ENCODE assay signal across 1 cellular context in the genomic region with DNA sequence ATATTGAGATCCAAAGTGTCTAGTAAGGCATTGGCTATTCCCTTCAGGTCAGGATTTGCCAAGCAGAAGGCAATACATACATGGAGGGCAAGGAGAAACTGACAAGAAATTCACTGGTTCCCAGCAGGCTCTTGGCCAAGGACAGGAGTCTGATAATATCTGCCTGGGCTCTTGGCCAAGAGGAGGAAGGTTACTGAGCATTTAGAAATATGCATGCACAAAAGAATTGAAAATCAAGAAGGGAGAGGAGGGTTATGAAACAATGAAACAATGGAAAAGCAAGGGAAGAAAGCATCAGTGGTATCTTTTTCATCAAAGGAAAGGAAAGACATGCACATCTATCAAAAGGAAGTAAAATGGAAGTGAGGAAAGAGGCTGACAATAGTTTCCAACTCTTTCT.
TF ChIP-seq lines count a peak whose summit lies in the region.

No MANE protein-coding gene starts in this region.

TF ChIP-seq in K562, 482 proteins besides CTCF, POLR2A, EP300 and RAD21 (continued from another document):
- TF ChIP-seq, protein P1, sequence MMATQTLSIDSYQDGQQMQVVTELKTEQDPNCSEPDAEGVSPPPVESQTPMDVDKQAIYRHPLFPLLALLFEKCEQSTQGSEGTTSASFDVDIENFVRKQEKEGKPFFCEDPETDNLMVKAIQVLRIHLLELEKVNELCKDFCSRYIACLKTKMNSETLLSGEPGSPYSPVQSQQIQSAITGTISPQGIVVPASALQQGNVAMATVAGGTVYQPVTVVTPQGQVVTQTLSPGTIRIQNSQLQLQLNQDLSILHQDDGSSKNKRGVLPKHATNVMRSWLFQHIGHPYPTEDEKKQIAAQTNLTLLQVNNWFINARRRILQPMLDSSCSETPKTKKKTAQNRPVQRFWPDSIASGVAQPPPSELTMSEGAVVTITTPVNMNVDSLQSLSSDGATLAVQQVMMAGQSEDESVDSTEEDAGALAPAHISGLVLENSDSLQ (IDR thresholded peaks at IDR 0.05) = 0 out of 2 replicates have a peak, but pooled peaks have one; percentile 8
- TF ChIP-seq, protein P2, sequence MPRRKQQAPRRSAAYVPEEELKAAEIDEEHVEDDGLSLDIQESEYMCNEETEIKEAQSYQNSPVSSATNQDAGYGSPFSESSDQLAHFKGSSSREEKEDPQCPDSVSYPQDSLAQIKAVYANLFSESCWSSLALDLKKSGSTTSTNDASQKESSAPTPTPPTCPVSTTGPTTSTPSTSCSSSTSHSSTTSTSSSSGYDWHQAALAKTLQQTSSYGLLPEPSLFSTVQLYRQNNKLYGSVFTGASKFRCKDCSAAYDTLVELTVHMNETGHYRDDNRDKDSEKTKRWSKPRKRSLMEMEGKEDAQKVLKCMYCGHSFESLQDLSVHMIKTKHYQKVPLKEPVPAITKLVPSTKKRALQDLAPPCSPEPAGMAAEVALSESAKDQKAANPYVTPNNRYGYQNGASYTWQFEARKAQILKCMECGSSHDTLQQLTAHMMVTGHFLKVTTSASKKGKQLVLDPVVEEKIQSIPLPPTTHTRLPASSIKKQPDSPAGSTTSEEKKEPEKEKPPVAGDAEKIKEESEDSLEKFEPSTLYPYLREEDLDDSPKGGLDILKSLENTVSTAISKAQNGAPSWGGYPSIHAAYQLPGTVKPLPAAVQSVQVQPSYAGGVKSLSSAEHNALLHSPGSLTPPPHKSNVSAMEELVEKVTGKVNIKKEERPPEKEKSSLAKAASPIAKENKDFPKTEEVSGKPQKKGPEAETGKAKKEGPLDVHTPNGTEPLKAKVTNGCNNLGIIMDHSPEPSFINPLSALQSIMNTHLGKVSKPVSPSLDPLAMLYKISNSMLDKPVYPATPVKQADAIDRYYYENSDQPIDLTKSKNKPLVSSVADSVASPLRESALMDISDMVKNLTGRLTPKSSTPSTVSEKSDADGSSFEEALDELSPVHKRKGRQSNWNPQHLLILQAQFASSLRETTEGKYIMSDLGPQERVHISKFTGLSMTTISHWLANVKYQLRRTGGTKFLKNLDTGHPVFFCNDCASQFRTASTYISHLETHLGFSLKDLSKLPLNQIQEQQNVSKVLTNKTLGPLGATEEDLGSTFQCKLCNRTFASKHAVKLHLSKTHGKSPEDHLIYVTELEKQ (CRISPR knock-in tag; IDR thresholded peaks at IDR 0.05) = no peak
- TF ChIP-seq, protein P3, sequence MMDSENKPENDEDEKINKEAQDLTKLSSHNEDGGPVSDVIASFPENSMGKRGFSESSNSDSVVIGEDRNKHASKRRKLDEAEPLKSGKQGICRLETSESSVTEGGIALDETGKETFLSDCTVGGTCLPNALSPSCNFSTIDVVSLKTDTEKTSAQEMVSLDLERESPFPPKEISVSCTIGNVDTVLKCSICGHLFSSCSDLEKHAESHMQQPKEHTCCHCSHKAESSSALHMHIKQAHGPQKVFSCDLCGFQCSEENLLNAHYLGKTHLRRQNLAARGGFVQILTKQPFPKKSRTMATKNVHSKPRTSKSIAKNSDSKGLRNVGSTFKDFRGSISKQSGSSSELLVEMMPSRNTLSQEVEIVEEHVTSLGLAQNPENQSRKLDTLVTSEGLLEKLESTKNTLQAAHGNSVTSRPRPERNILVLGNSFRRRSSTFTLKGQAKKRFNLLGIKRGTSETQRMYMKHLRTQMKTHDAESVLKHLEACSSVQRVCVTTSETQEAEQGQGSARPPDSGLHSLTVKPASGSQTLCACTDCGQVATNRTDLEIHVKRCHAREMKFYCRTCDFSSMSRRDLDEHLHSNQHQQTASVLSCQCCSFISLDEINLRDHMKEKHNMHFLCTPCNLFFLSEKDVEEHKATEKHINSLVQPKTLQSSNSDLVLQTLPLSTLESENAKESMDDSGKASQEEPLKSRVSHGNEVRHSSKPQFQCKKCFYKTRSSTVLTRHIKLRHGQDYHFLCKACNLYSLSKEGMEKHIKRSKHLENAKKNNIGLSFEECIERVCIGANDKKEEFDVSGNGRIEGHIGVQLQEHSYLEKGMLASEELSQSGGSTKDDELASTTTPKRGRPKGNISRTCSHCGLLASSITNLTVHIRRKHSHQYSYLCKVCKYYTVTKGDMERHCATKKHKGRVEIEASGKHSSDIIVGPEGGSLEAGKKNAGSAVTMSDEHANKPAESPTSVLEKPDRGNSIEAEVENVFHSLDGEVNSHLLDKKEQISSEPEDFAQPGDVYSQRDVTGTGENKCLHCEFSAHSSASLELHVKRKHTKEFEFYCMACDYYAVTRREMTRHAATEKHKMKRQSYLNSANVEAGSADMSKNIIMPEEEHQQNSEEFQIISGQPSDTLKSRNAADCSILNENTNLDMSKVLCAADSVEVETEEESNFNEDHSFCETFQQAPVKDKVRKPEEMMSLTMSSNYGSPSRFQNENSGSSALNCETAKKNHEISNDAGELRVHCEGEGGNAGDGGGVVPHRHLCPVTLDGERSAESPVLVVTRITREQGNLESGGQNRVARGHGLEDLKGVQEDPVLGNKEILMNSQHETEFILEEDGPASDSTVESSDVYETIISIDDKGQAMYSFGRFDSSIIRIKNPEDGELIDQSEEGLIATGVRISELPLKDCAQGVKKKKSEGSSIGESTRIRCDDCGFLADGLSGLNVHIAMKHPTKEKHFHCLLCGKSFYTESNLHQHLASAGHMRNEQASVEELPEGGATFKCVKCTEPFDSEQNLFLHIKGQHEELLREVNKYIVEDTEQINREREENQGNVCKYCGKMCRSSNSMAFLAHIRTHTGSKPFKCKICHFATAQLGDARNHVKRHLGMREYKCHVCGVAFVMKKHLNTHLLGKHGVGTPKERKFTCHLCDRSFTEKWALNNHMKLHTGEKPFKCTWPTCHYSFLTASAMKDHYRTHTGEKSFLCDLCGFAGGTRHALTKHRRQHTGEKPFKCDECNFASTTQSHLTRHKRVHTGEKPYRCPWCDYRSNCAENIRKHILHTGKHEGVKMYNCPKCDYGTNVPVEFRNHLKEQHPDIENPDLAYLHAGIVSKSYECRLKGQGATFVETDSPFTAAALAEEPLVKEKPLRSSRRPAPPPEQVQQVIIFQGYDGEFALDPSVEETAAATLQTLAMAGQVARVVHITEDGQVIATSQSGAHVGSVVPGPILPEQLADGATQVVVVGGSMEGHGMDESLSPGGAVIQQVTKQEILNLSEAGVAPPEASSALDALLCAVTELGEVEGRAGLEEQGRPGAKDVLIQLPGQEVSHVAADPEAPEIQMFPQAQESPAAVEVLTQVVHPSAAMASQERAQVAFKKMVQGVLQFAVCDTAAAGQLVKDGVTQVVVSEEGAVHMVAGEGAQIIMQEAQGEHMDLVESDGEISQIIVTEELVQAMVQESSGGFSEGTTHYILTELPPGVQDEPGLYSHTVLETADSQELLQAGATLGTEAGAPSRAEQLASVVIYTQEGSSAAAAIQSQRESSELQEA (IDR thresholded peaks at IDR 0.05; ENCODE audit: low read depth) = no peak
- TF ChIP-seq HDAC1 (IDR thresholded peaks at IDR 0.05) = peak in 1 of 2 experiments; percentile 31; a peak in 1 of 4 replicates
- TF ChIP-seq KDM5B (IDR thresholded peaks at IDR 0.05; ENCODE audit: insufficient replicate concordance, low read depth, low read length) = no peak
- TF ChIP-seq ZNF24 (IDR thresholded peaks at IDR 0.05) = no peak
- TF ChIP-seq SMARCE1 (IDR thresholded peaks at IDR 0.05) = peak; percentile 81; the same call in 1 of the 2 replicates
- no peak for TF ChIP-seq PTTG1 (tag; IDR thresholded peaks at IDR 0.05; ENCODE audit: low read depth)
- no peak for TF ChIP-seq ZNF41 (CRISPR knock-in tag; conservative IDR thresholded peaks at IDR 0.05)
- TF ChIP-seq SOX6 (IDR thresholded peaks at IDR 0.05) = peak; percentile 65; the same call in 1 of the 2 replicates
- TF ChIP-seq, protein P4, sequence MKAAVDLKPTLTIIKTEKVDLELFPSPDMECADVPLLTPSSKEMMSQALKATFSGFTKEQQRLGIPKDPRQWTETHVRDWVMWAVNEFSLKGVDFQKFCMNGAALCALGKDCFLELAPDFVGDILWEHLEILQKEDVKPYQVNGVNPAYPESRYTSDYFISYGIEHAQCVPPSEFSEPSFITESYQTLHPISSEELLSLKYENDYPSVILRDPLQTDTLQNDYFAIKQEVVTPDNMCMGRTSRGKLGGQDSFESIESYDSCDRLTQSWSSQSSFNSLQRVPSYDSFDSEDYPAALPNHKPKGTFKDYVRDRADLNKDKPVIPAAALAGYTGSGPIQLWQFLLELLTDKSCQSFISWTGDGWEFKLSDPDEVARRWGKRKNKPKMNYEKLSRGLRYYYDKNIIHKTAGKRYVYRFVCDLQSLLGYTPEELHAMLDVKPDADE (conservative IDR thresholded peaks at IDR 0.05; ENCODE audit: control insufficient read depth, low read depth, low read length) = no peak
- 0 out of 2 replicates have a peak, but pooled peaks have one; percentile 25 for TF ChIP-seq SMARCC2 (IDR thresholded peaks at IDR 0.05; ENCODE audit: low read depth)
- no peak for TF ChIP-seq NONO (IDR thresholded peaks at IDR 0.05; ENCODE audit: low read depth in 2 of 2, low read length in 1 of 2)
- no peak for TF ChIP-seq KLF1 (tag; IDR thresholded peaks at IDR 0.05)
- no peak for TF ChIP-seq MTA2 (IDR thresholded peaks at IDR 0.05; ENCODE audit: low read depth)
- no peak for TF ChIP-seq LCOR (CRISPR knock-in tag; IDR thresholded peaks at IDR 0.05)
TF ChIP-seq in K562: peak in this region for 23.
